Comparison of ENCODE assay signal across 9 cellular contexts in genomic region chr9:5436441-5436840, GRCh38. TPM values are rescaled to one million over a fixed set of nuclear protein-coding genes. Genes with fewer than 3 reads are reported as not detected.
DNase-seq lines count a peak whose midpoint lies in the region; ATAC-seq and TF ChIP-seq lines count a peak whose summit lies in the region.
"Had no signal": no experiment of that assay in that cellular context is flagged by ENCODE, and none has a peak within 500 bp of the region (broad histone marks: within the 10 kb centered on the region; RNA-seq: fewer than 3 reads in every experiment).

No MANE protein-coding gene starts in this region.

- CTCF ChIA-PET in activated CD4-positive, alpha-beta T cell treated with anti-CD3 and anti-CD28 coated beads for 36 hours (lab: Charles Lee) = interaction anchor here (1.8 to 5.2 kb wide), 3 partner anchors 12 to 159 kb away, joined by 5 to 48 read pairs (median 8); partner anchors contain the start of gene CD274

- H3K36me3 ChIP-seq in SU-DHL-6 (ENCODE audit: low read length) = peaks cover 6% of the 10 kb centered on the region
- peaks cover 4% of the 10 kb centered on the region for H3K36me3 ChIP-seq in skeletal muscle satellite cell (ENCODE audit: insufficient read depth, low read length)

- H3K27ac ChIP-seq in SU-DHL-6 (ENCODE audit: low read depth, low read length) (peak overlapping the region; percentile 1; the same call in 1 of the 2 replicates), epithelial cell of prostate (peak overlapping the region; percentile 97)

- intact Hi-C loops in activated CD4-positive, alpha-beta T cell treated with anti-CD3 and anti-CD28 coated beads for 36 hours (cut with DNase I, micrococcal nuclease) = loop anchor here (2.0 to 5.0 kb wide), 8 partner anchors 396 to 1909 kb away; partner anchors contain the start of genes AK3 (in 1 of the 2), ERMP1 (in 1 of the 2), JAK2 (in 1 of the 2) and RCL1 (in 1 of the 2)

- H3K79me2 ChIP-seq in SU-DHL-6 (ENCODE audit: insufficient read depth, low read length) = no peaks in the 10 kb centered on the region

- H3K4me2 ChIP-seq in SU-DHL-6 (ENCODE audit: low read depth, low read length, poor library complexity, severe bottlenecking) (peak overlapping the region; percentile 81), skeletal muscle satellite cell (ENCODE audit: low read length) (peak overlapping the region; percentile 94)

- H3K9ac ChIP-seq in SU-DHL-6 (ENCODE audit: low read length) (peak overlapping the region; percentile 80), skeletal muscle satellite cell (ENCODE audit: low read depth, low read length) (peak overlapping the region; percentile 94)

- H2AFZ ChIP-seq in SU-DHL-6 (ENCODE audit: low read depth, low read length, severe bottlenecking) = no peak overlapping the region

- H3K9me3 Mint-ChIP-seq in activated CD4-positive, alpha-beta T cell treated with anti-CD3 and anti-CD28 coated beads for 36 hours (ENCODE audit: low read depth) = no peaks in the 10 kb centered on the region

- H3K27me3 Mint-ChIP-seq in activated CD4-positive, alpha-beta T cell treated with anti-CD3 and anti-CD28 coated beads for 36 hours = no peaks in the 10 kb centered on the region

- peaks cover 41% of the 10 kb centered on the region for H3K36me3 Mint-ChIP-seq in activated CD4-positive, alpha-beta T cell treated with anti-CD3 and anti-CD28 coated beads for 36 hours (ENCODE audit: low read depth)

- no peaks in the 10 kb centered on the region for H3K9me3 ChIP-seq in SU-DHL-6 (ENCODE audit: insufficient read depth, low read length)
- H3K9me3 ChIP-seq in skeletal muscle satellite cell (replicated peaks; ENCODE audit: low read length) = no peaks in the 10 kb centered on the region

- no peaks in the 10 kb centered on the region for H3K9me2 ChIP-seq in SU-DHL-6 (replicated peaks; ENCODE audit: insufficient read depth, low read length)

- H3K4me1 Mint-ChIP-seq in activated CD4-positive, alpha-beta T cell treated with anti-CD3 and anti-CD28 coated beads for 36 hours = peaks cover 50% of the 10 kb centered on the region

- DNase-seq in activated CD4-positive, alpha-beta T cell treated with anti-CD3 and anti-CD28 coated beads for 36 hours = no peak
- DNase-seq in activated CD4-positive, alpha-beta T cell treated with anti-CD3 and anti-CD28 coated beads for 4 hours = no peak
- no peak for DNase-seq in epithelial cell of prostate (ENCODE audit: low read depth, low spot score)
- no peak for DNase-seq in omental fat pad (ENCODE audit: low spot score)
- DNase-seq: caudate nucleus had no signal

- ATAC-seq in activated CD4-positive, alpha-beta T cell treated with anti-CD3 and anti-CD28 coated beads for 36 hours = no peak
- ATAC-seq in GM19452 (IDR thresholded peaks at IDR 0.05; ENCODE audit: unreplicated experiment) (no peak), HG02571 (IDR thresholded peaks at IDR 0.05; ENCODE audit: unreplicated experiment) (no peak), omental fat pad (ENCODE audit: low FRiP score) (no peak)

- POLR2A ChIA-PET in activated CD4-positive, alpha-beta T cell treated with anti-CD3 and anti-CD28 coated beads for 36 hours (lab: Charles Lee) = no interaction called here

- peaks cover 19% of the 10 kb centered on the region for H3K4me1 ChIP-seq in skeletal muscle satellite cell (ENCODE audit: control insufficient read depth, insufficient read depth, low read length)

- peak overlapping the region; percentile 85 for H3K4me3 Mint-ChIP-seq in activated CD4-positive, alpha-beta T cell treated with anti-CD3 and anti-CD28 coated beads for 36 hours

- H3K4me3 ChIP-seq in SU-DHL-6 (ENCODE audit: insufficient read depth, low read length, poor library complexity, severe bottlenecking) = peak overlapping the region; percentile 84
- peak overlapping the region; percentile 84 for H3K4me3 ChIP-seq in skeletal muscle satellite cell (ENCODE audit: low read length)

- H3K27ac Mint-ChIP-seq in activated CD4-positive, alpha-beta T cell treated with anti-CD3 and anti-CD28 coated beads for 36 hours = peak overlapping the region; percentile 99

- H3K27me3 ChIP-seq in SU-DHL-6 (ENCODE audit: low read length) (no peaks in the 10 kb centered on the region), skeletal muscle satellite cell (ENCODE audit: control insufficient read depth, insufficient read depth, low read length) (no peaks in the 10 kb centered on the region)

- no peak for TF ChIP-seq CTCF in SU-DHL-6 (IDR thresholded peaks at IDR 0.05; ENCODE audit: insufficient read depth, low read length, poor library complexity, severe bottlenecking)
- TF ChIP-seq CTCF in omental fat pad (IDR thresholded peaks at IDR 0.05) = no peak

- H4K20me1 ChIP-seq in SU-DHL-6 (ENCODE audit: low read depth, low read length) = no peaks in the 10 kb centered on the region

- peaks cover 11% of the 10 kb centered on the region for H3F3A ChIP-seq in SU-DHL-6 (ENCODE audit: insufficient read depth)

RNA-seq across cellular contexts. Expression of gene PLGRKT, which starts 1.3 kb away (rescaled TPM):
- total RNA-seq in activated CD4-positive, alpha-beta T cell treated with anti-CD3 and anti-CD28 coated beads for 36 hours = 10 to 100 TPM; 44.0 to 47.9 TPM
- 21.5 and 30.4 TPM in 2 replicates for total RNA-seq in skeletal muscle satellite cell (2012; rRNA removed)
- 10 to 100 TPM in 3 of 4 donors, 1 to 10 TPM in 1; 8.9 to 15.3 (median 12.3) TPM for total RNA-seq in omental fat pad

RNA-seq across cellular contexts. Expression of gene CD274, which starts 13.9 kb away (rescaled TPM):
- total RNA-seq in activated CD4-positive, alpha-beta T cell treated with anti-CD3 and anti-CD28 coated beads for 36 hours = 10 to 100 TPM; 25.0 to 30.1 TPM
- 0.22 and 0.76 TPM in 2 replicates for total RNA-seq in skeletal muscle satellite cell (2012; rRNA removed)
- 10 to 100 TPM in 1 of 4 donors, 1 to 10 TPM in 3; 1.4 to 10.4 (median 6.7) TPM for total RNA-seq in omental fat pad
